Comparison of ENCODE assay signal across 8 cellular contexts in the genomic region with DNA sequence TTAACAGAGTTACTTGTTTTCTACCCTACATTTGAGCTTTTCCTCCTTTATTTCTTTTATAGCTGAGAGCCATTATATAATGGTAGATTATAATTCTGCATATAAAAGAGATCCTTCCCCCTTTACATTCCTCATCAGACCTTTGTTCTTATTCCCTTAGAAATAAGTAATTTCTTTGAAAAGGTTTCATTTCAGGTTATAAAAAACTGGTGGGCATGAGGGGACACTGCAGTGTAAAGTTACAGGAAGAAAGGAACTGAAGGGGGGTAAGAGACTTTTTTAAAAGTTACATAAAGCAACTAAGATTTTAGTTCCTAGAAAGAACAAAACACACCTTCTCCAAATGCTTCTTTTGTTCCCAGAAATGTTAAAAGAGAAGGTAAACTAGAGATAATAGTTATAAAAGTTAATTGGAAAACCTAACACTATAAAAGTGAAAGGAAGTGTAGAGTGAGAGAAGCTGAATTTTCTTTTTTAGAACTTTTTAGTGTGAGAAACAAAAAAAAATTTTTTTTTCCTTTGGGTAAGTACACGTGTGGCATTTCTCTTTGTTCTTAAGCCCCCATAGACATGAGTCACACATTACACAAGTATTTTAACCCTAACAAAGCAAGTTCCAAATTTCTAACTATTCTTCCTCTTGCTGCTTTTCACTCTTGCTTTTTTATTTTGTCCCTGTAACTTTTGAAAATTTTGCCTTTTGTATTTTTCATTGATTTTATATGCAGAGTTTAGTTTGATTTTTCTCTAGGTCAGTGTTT.
DNase-seq lines count a peak whose midpoint lies in the region; ATAC-seq and TF ChIP-seq lines count a peak whose summit lies in the region.

No MANE protein-coding gene starts in this region.

- H3K9ac ChIP-seq in DND-41 (ENCODE audit: low read depth, low read length) (peak overlapping the region; percentile 45), colonic mucosa (ENCODE audit: low read depth in 2 of 2, low read length in 2 of 2) (no peak overlapping the region)

- H3K27ac Mint-ChIP-seq in natural killer cell, result peak overlapping the region; percentile 52 to 82

- no peaks in the 10 kb centered on the region for H4K20me1 ChIP-seq in DND-41 (ENCODE audit: insufficient read depth, low read length)

- H3K4me1 Mint-ChIP-seq in natural killer cell, result peaks cover 16 to 24% of the 10 kb centered on the region in 2 donors

- ATAC-seq in DND-41 (ENCODE audit: insufficient read depth, low read depth), result peak; percentile 59
- ATAC-seq in natural killer cell, result peak in 1 of 3 donors; percentile 43

- H3K4me2 ChIP-seq in DND-41 (ENCODE audit: insufficient read depth, low read length), result peak overlapping the region; percentile 68

- no peak for TF ChIP-seq POLR2A in adrenal gland (IDR thresholded peaks at IDR 0.05)

- WGBS in ectodermal cell, 2 experiments, result 8 to 13% methylated on average over 1 of the region's 1 CpG
- 2 to 3% (median 3%) methylated on average over 1 of the region's 1 CpG for WGBS in adrenal gland, 4 donors

- H3K27me3 ChIP-seq in DND-41 (ENCODE audit: insufficient read depth, low read length, poor library complexity), result no peaks in the 10 kb centered on the region
- H3K27me3 ChIP-seq in ectodermal cell (ENCODE audit: control insufficient read depth, insufficient read depth, low read length, poor library complexity, severe bottlenecking), result no peaks in the 10 kb centered on the region
- no peaks in the 10 kb centered on the region for H3K27me3 ChIP-seq in colonic mucosa
- H3K27me3 ChIP-seq in adrenal gland, result no peaks in the 10 kb centered on the region

- TF ChIP-seq CTCF in DND-41 (IDR thresholded peaks at IDR 0.05; ENCODE audit: borderline replicate concordance, extremely low read depth, low read length, poor library complexity, severe bottlenecking) (no peak), natural killer cell (IDR thresholded peaks at IDR 0.05) (no peak), colonic mucosa (IDR thresholded peaks at IDR 0.05) (no peak), adrenal gland (IDR thresholded peaks at IDR 0.05) (no peak)

- H3K27ac ChIP-seq in DND-41 (ENCODE audit: low read length) (peak overlapping the region; percentile 63), ectodermal cell (ENCODE audit: insufficient read depth, low read depth, low read length, poor library complexity, severe bottlenecking) (peak overlapping the region; percentile 75), colonic mucosa (no peak overlapping the region), adrenal gland (no peak overlapping the region)

- peaks cover 9% of the 10 kb centered on the region for H3K36me3 Mint-ChIP-seq in natural killer cell

- DNase-seq in DND-41 (no peak), NOMO-1 (lab: John Stamatoyannopoulos, UW; ENCODE audit: unreplicated experiment in 2 of 2) (peak; percentile 42 to 64), natural killer cell (no peak), colonic mucosa (no peak), HT-29 (ENCODE audit: low spot score) (no peak), NCI-H1694 treated with DMSO at 0.1 percent for 48 hours (lab: John Stamatoyannopoulos, UW) (no peak), adrenal gland (no peak)

- H3K4me3 ChIP-seq in DND-41 (ENCODE audit: low read depth in 1 of 2, low read length in 2 of 2) (peak overlapping the region in 1 of 2 experiments; percentile 43; a peak in 1 of 4 replicates), ectodermal cell (ENCODE audit: insufficient read depth, low read depth, low read length) (peak overlapping the region; percentile 7), colonic mucosa (no peak overlapping the region), adrenal gland (peak overlapping the region in 1 of 4 donors; percentile 21)

- H2AFZ ChIP-seq in DND-41 (ENCODE audit: low read depth, low read length), result no peak overlapping the region

- peaks cover 76% of the 10 kb centered on the region for H3K79me2 ChIP-seq in DND-41 (ENCODE audit: insufficient read depth, low read length)

- no peaks in the 10 kb centered on the region for H3K9me3 Mint-ChIP-seq in natural killer cell

- no peaks in the 10 kb centered on the region for H3K27me3 Mint-ChIP-seq in natural killer cell (ENCODE audit: low read depth in 2 of 2)

- H3K9me3 ChIP-seq in DND-41 (ENCODE audit: insufficient read depth, low read length, severe bottlenecking) (no peaks in the 10 kb centered on the region), ectodermal cell (ENCODE audit: control insufficient read depth, low read length) (no peaks in the 10 kb centered on the region), colonic mucosa (no peaks in the 10 kb centered on the region), adrenal gland (replicated peaks in 1 of 3) (no peaks in the 10 kb centered on the region)

- H3K4me1 ChIP-seq in DND-41 (ENCODE audit: insufficient read depth, low read length), result peaks cover 45% of the 10 kb centered on the region
- H3K4me1 ChIP-seq in ectodermal cell (ENCODE audit: control insufficient read depth, insufficient read depth, low read length), result no peaks in the 10 kb centered on the region
- H3K4me1 ChIP-seq in colonic mucosa, result peaks cover 5% of the 10 kb centered on the region
- H3K4me1 ChIP-seq in adrenal gland (replicated peaks in 1 of 2), result peaks cover 21 to 41% of the 10 kb centered on the region in 2 donors

- H3K4me3 Mint-ChIP-seq in natural killer cell, result peak overlapping the region; percentile 22

- intact Hi-C loops in natural killer cell (cut with micrococcal nuclease) (loop anchor here (5.0 kb wide), 1 partner anchor 136 kb away; the partner anchor contains the start of gene FNDC3A), colonic mucosa (cut with DNase I) (loop anchor here (5.0 kb wide), 1 partner anchor 141 kb away; no protein-coding TSS in a partner anchor), adrenal gland (cut with DNase I) (no loop called here)

- H3K36me3 ChIP-seq in DND-41 (ENCODE audit: insufficient read depth, low read length), result peaks cover 42% of the 10 kb centered on the region
- peaks cover 34% of the 10 kb centered on the region for H3K36me3 ChIP-seq in ectodermal cell (ENCODE audit: control insufficient read depth, insufficient read depth, low read length)
- no peaks in the 10 kb centered on the region for H3K36me3 ChIP-seq in colonic mucosa
- H3K36me3 ChIP-seq in adrenal gland (replicated peaks in 1 of 2), result peaks cover 0 to 35% of the 10 kb centered on the region in 2 donors

Comparison
In these comparisons a context has a peak if more than half of its experiments do, and no peak if none do; other contexts are left out.
1. DNase-seq: peak in NOMO-1 (2 of 2); none in DND-41 (single experiment), natural killer cell (single experiment), colonic mucosa (single experiment), HT-29 (single experiment), NCI-H1694 treated with DMSO at 0.1 percent for 48 hours (single experiment) and adrenal gland (0 of 7).
2. H3K27ac ChIP-seq: peak in DND-41 (single experiment) and ectodermal cell (single experiment); none in colonic mucosa (single experiment) and adrenal gland (0 of 5).
3. intact Hi-C loops: an anchor here in natural killer cell (5.0 kb wide) and colonic mucosa (5.0 kb wide); none called in adrenal gland.